29 cellular contexts compared by ENCODE assay signal in the genomic region with DNA sequence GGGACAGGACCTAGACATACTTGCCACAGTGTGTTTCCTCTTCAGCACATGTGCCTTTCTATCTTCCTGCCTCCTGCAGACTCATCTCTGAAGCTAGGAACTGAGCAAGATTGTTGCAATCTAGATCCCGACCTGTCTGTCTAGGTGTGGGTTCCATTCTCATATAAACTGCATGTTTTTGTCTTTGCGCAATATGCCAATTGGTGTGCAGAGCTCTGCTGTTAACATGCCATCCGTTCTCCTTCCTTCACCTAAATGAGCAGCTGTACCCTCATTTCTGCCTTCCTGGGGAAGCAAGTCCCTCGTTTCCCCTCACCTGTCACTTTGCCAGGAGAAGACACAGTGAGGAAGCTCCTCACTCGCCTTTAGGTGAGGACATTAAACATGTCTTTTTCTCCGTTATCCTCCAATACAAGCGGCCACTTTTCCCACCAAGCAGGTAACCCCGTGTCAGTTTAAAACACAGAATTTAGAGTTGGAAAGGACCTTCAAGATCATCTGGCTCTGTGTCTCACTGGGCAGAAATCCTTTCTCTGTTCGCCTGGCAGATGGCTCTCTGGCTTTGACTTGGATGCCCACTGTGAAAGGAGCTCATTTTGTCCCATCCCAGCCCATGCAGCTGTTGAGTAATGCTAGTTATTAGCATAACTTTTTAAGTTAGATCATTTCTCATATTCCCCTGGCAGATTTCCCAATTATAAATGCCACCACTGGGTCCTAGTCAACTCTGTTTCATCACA. TPM values are rescaled to one million over a fixed set of nuclear protein-coding genes. Genes with fewer than 3 reads are reported as not detected.
"Had no signal": no experiment of that assay in that cellular context is flagged by ENCODE, and none has a peak within 500 bp of the region (broad histone marks: within the 10 kb centered on the region; RNA-seq: fewer than 3 reads in every experiment).

No MANE protein-coding gene starts in this region.

- ATAC-seq: activated naive CD4-positive, alpha-beta T cell treated with anti-CD3 and anti-CD28 coated beads, Interleukin-2, amount 50 U/mL, for 72 hours; activated T-cell treated with anti-CD3 and anti-CD28 coated beads, Interleukin-2, amount 50 U/mL, for 72 hours; gastroesophageal sphincter; WTC11 had no signal

- H3K36me3 ChIP-seq: ascending aorta, breast epithelium, colonic mucosa, esophagus squamous epithelium, gastroesophageal sphincter had no signal

- H3K4me3 ChIP-seq: ascending aorta, breast epithelium, colonic mucosa, esophagus squamous epithelium, gastroesophageal sphincter had no signal

- H3K27me3 ChIP-seq: ascending aorta, breast epithelium, colonic mucosa had no signal

- DNase-seq: activated CD4-positive, alpha-beta memory T cell treated with anti-CD3 and anti-CD28 coated beads, Interleukin-2, amount 10 ng/mL, durations not matched to agents 7 days and 5 days; activated CD4-positive, alpha-beta T cell treated with anti-CD3 and anti-CD28 coated beads for 1 hour; activated CD4-positive, alpha-beta T cell treated with anti-CD3 and anti-CD28 coated beads for 4 hours; activated CD4-positive, alpha-beta T cell treated with anti-CD3 and anti-CD28 coated beads, Interleukin-2, amount 10 ng/mL, durations not matched to agents 7 days and 5 days; activated CD4-positive, alpha-beta T cell treated with anti-CD3 and anti-CD28 coated beads, Interleukin-2, amount 50 U/mL, for 4 hours; activated CD8-positive, alpha-beta memory T cell treated with anti-CD3 and anti-CD28 coated beads, Interleukin-2, amount 50 U/mL, for 48 hours; activated gamma-delta T cell; activated naive CD4-positive, alpha-beta T cell; activated naive CD4-positive, alpha-beta T cell treated with anti-CD3 and anti-CD28 coated beads, Interleukin-2, amount 10 ng/mL, durations not matched to agents 7 days and 5 days; activated naive CD8-positive, alpha-beta T cell treated with anti-CD3 and anti-CD28 coated beads, Interleukin-2, amount 10 ng/mL, durations not matched to agents 7 days and 5 days; activated T-cell treated with anti-CD3 and anti-CD28 coated beads for 4 hours; activated T-cell treated with anti-CD3 and anti-CD28 coated beads, Interleukin-2, amount 50 U/mL, for 24 hours; activated T-cell treated with anti-CD3 and anti-CD28 coated beads, Interleukin-2, amount 50 U/mL, for 72 hours; colonic mucosa; effector CD8-positive, alpha-beta T cell; esophagus squamous epithelium; foreskin melanocyte; head of caudate nucleus; T-helper 2 cell had no signal

- FAIRE-seq: endometrium, endothelial cell of umbilical vein had no signal

RNA-seq across cellular contexts. Expression of a gene that starts 55.7 kb away (rescaled TPM):
- total RNA-seq: cardiac septum, dermis microvascular lymphatic vessel endothelial cell, endothelial cell of umbilical vein, fibroblast of lung had no signal
